8 cellular contexts compared by ENCODE assay signal in genomic region chr7:114921636-114922150, GRCh38. TPM values are rescaled to one million over a fixed set of nuclear protein-coding genes. Genes with fewer than 3 reads are reported as not detected.
A peak's percentile ranks its signal among the peaks of the same experiment; 100 is the strongest.
DNase-seq lines count a peak whose midpoint lies in the region; ATAC-seq, FAIRE-seq and TF ChIP-seq lines count a peak whose summit lies in the region.

MDFIC (plus strand) TSS chr7:114922094; CDS start chr7:114923034, 940 bp downstream.

- no peaks in the 10 kb centered on the region for H3K27me3 Mint-ChIP-seq in T-helper 17 cell

- H3K4me3 ChIP-seq in dorsolateral prefrontal cortex (peak within 1 kb of the TSS; percentile 48 to 81 (median 66)), suprapubic skin (peak within 1 kb of the TSS; percentile 86)

- peaks cover 39% of the 10 kb centered on the region for H3K4me1 Mint-ChIP-seq in T-helper 17 cell

- TF ChIP-seq POLR2A in suprapubic skin (IDR thresholded peaks at IDR 0.05) (no peak), GM18505 (IDR thresholded peaks at IDR 0.05; ENCODE audit: borderline replicate concordance, extremely low read depth, insufficient read depth, insufficient read length) (no peak)

- DNase-seq in GM18507 (ENCODE audit: extremely low spot score, insufficient read length, low read depth) (no peak), T-helper 17 cell (peak; percentile 11 to 29 (median 28)), dorsolateral prefrontal cortex (no peak), lung microvascular endothelial cell (ENCODE audit: low read depth in 2 of 2) (peak; percentile 5 to 57), suprapubic skin (ENCODE audit: low spot score in 2 of 2) (peak in 1 of 2 donors; percentile 77), GDM1 (lab: John Stamatoyannopoulos, UW) (no peak)

- FAIRE-seq in GM18507 (lab: Jason Lieb, UNC): peak; percentile 24

- peak within 1 kb of the TSS in 27 of 59 donors; percentile 18 to 84 (median 46) for H3K27ac ChIP-seq in dorsolateral prefrontal cortex
- H3K27ac ChIP-seq in suprapubic skin: peak within 1 kb of the TSS; percentile 87

- TF ChIP-seq EP300 in suprapubic skin (IDR thresholded peaks at IDR 0.05): no peak

- peaks cover 26% of the 10 kb centered on the region for H3K4me1 ChIP-seq in suprapubic skin

- intact Hi-C loops in dorsolateral prefrontal cortex (cut with DNase I): no loop called here

- peak; percentile 41 for ATAC-seq in T-helper 17 cell
- no peak for ATAC-seq in HG02852 (IDR thresholded peaks at IDR 0.05; ENCODE audit: unreplicated experiment)
- no peak for ATAC-seq in GM18505 (IDR thresholded peaks at IDR 0.05; ENCODE audit: unreplicated experiment)

- WGBS in suprapubic skin: 52% methylated on average over 16 of the region's 21 CpGs

- no peaks in the 10 kb centered on the region for H3K36me3 ChIP-seq in suprapubic skin

- H3K9me3 ChIP-seq in T-helper 17 cell (ENCODE audit: control insufficient read depth, low read length, poor library complexity, severe bottlenecking) (no peaks in the 10 kb centered on the region), suprapubic skin (no peaks in the 10 kb centered on the region)

- H3K4me3 Mint-ChIP-seq in T-helper 17 cell: peak within 1 kb of the TSS; percentile 99

- H3K27me3 ChIP-seq in dorsolateral prefrontal cortex: peaks cover 0 to 21% (median under 1%) of the 10 kb centered on the region in 45 donors
- H3K27me3 ChIP-seq in suprapubic skin: no peaks in the 10 kb centered on the region

- H3K27ac Mint-ChIP-seq in T-helper 17 cell: no peak within 1 kb of the TSS

- no peak for TF ChIP-seq CTCF in dorsolateral prefrontal cortex (IDR thresholded peaks at IDR 0.05 in 54 of 56, conservative IDR thresholded peaks at IDR 0.05 in 2 of 56; ENCODE audit: low read depth in 1 of 56, partially characterized antibody in 56 of 56)
- TF ChIP-seq CTCF in suprapubic skin (IDR thresholded peaks at IDR 0.05): no peak

- H3K36me3 Mint-ChIP-seq in T-helper 17 cell (ENCODE audit: low read depth): peaks cover 3% of the 10 kb centered on the region

RNA-seq across cellular contexts. Expression of gene MDFIC, which starts in this region (rescaled TPM):
- total RNA-seq in T-helper 17 cell: 100 to 1,000 TPM in 1 of 2 donors, 10 to 100 TPM in 1; 90.2 to 109 TPM
- 10 to 100 TPM in 13 of 120 experiments, 1 to 10 TPM in 107; 2.5 to 15.1 (median 7.2) TPM for total RNA-seq in dorsolateral prefrontal cortex
- 24.0 and 104 TPM in 2 replicates for total RNA-seq in lung microvascular endothelial cell
- total RNA-seq in suprapubic skin: 10 to 100 TPM; 15.7 to 37.8 (median 28.1) TPM

Comparison
In these comparisons a context has a peak if more than half of its experiments do, and no peak if none do; other contexts are left out.
1. DNase-seq: peak in T-helper 17 cell (3 of 3) and lung microvascular endothelial cell (2 of 2); none in GM18507 (single experiment), dorsolateral prefrontal cortex (0 of 10) and GDM1 (single experiment).